Comparison of ENCODE assay signal across 18 cellular contexts in genomic region chr17:17343160-17343735, GRCh38. TPM values are rescaled to one million over a fixed set of nuclear protein-coding genes. Genes with fewer than 3 reads are reported as not detected.
DNase-seq lines count a peak whose midpoint lies in the region; ATAC-seq, FAIRE-seq and TF ChIP-seq lines count a peak whose summit lies in the region.
"Had no signal": no experiment of that assay in that cellular context is flagged by ENCODE, and none has a peak within 500 bp of the region (broad histone marks: within the 10 kb centered on the region; RNA-seq: fewer than 3 reads in every experiment).

No MANE protein-coding gene starts in this region.

- no peaks in the 10 kb centered on the region for H3K27me3 Mint-ChIP-seq in natural killer cell treated with Interleukin-12 subunit alpha and Interleukin-12 subunit beta and Interleukin-15 and Interleukin-18, amount 100 ng/mL, for 72 hours

- 77% methylated on average over 13 of the region's 13 CpGs for whole genome bisulfite sequencing in suprapubic skin
- WGBS in transverse colon (ENCODE audit: low coverage in 1 of 2), 2 donors: 84% methylated on average over 13 of the region's 13 CpGs; no CpG with 5 or more reads in 1 of the 2 donors
- 71 to 84% (median 84%) methylated on average over 13 of the region's 13 CpGs for WGBS in small intestine, 3 donors

- no peak for FAIRE-seq in small intestine (lab: Jason Lieb, UNC)

- no peaks in the 10 kb centered on the region for H3K36me3 ChIP-seq in suprapubic skin
- no peaks in the 10 kb centered on the region for H3K36me3 ChIP-seq in transverse colon
- no peaks in the 10 kb centered on the region for H3K36me3 ChIP-seq in small intestine (ENCODE audit: control insufficient read depth in 2 of 2, insufficient read depth in 2 of 2, low read length in 2 of 2)

- no peak overlapping the region for H3K4me3 Mint-ChIP-seq in natural killer cell treated with Interleukin-12 subunit alpha and Interleukin-12 subunit beta and Interleukin-15 and Interleukin-18, amount 100 ng/mL, for 72 hours

- DNase-seq in Right ventricle myocardium superior (peak; percentile 3), left cardiac atrium (no peak), ecto neural progenitor cell (ENCODE audit: low spot score) (peak; percentile 46), suprapubic skin (ENCODE audit: low spot score in 2 of 2) (peak; percentile 17 to 53), transverse colon (no peak), small intestine (no peak), NCI-H1105 treated with DMSO at 0.1 percent for 48 hours (lab: John Stamatoyannopoulos, UW) (no peak)
- peak; percentile 47 for DNase-seq in natural killer cell treated with Interleukin-12 subunit alpha and Interleukin-12 subunit beta and Interleukin-15 and Interleukin-18, amount 100 ng/mL, for 72 hours (ENCODE audit: low spot score)
- DNase-seq: DMS153, GM23248, NCI-H1048, NCI-H146, NCI-H2081 treated with DMSO at 0.1 percent for 48 hours, NCI-H510A treated with DMSO at 0.1 percent for 48 hours, NCI-H82, PC-3 had no signal

- in situ Hi-C loops in transverse colon (cut with MboI; ENCODE audit: low pct_ligation_motif_present in 1 of 4, low pct_unique_long_range_greater_than_20kb in 1 of 4, low sequenced_read_pairs in 3 of 4): no loop called here

- no peak for TF ChIP-seq POLR2A in suprapubic skin (IDR thresholded peaks at IDR 0.05)
- no peak for TF ChIP-seq POLR2A in transverse colon (IDR thresholded peaks at IDR 0.05)

- H3K36me3 Mint-ChIP-seq in natural killer cell treated with Interleukin-12 subunit alpha and Interleukin-12 subunit beta and Interleukin-15 and Interleukin-18, amount 100 ng/mL, for 72 hours: no peaks in the 10 kb centered on the region

- H3K27me3 ChIP-seq in suprapubic skin (no peaks in the 10 kb centered on the region), transverse colon (no peaks in the 10 kb centered on the region), small intestine (ENCODE audit: control insufficient read depth in 2 of 2, insufficient read depth in 2 of 2, low read length in 2 of 2) (no peaks in the 10 kb centered on the region)

- no peaks in the 10 kb centered on the region for H3K9me3 ChIP-seq in suprapubic skin
- H3K9me3 ChIP-seq in transverse colon: no peaks in the 10 kb centered on the region
- H3K9me3 ChIP-seq in small intestine (ENCODE audit: control insufficient read depth, low read depth): no peaks in the 10 kb centered on the region

- no peak overlapping the region for H3K27ac Mint-ChIP-seq in natural killer cell treated with Interleukin-12 subunit alpha and Interleukin-12 subunit beta and Interleukin-15 and Interleukin-18, amount 100 ng/mL, for 72 hours

- intact Hi-C loops in Right ventricle myocardium superior (cut with DNase I) (no loop called here), left cardiac atrium (cut with DNase I) (loop anchor here in 1 of 2 donors (10.0 kb wide), 1 partner anchor 62 kb away; no protein-coding TSS in a partner anchor), transverse colon (cut with DNase I; ENCODE audit: low total_unique reads) (no loop called here)

- no peak for TF ChIP-seq CTCF in suprapubic skin (IDR thresholded peaks at IDR 0.05)
- no peak for TF ChIP-seq CTCF in transverse colon (IDR thresholded peaks at IDR 0.05)

- ATAC-seq in Right ventricle myocardium superior (ENCODE audit: poor library complexity) (no peak), left cardiac atrium (no peak)
- ATAC-seq in natural killer cell treated with Interleukin-12 subunit alpha and Interleukin-12 subunit beta and Interleukin-15 and Interleukin-18, amount 100 ng/mL, for 72 hours: no peak
- ATAC-seq: PC-3 had no signal

- no peaks in the 10 kb centered on the region for H3K9me3 Mint-ChIP-seq in natural killer cell treated with Interleukin-12 subunit alpha and Interleukin-12 subunit beta and Interleukin-15 and Interleukin-18, amount 100 ng/mL, for 72 hours

- H3K4me3 ChIP-seq in suprapubic skin (no peak overlapping the region), transverse colon (no peak overlapping the region), small intestine (ENCODE audit: low read depth in 1 of 2, low read length in 2 of 2) (no peak overlapping the region)
- H3K4me3 ChIP-seq: GM23248 had no signal

- H3K27ac ChIP-seq in suprapubic skin (no peak overlapping the region), transverse colon (no peak overlapping the region), small intestine (ENCODE audit: low read depth in 1 of 2, low read length in 1 of 2) (no peak overlapping the region)
- H3K27ac ChIP-seq: C4-2B, GM23248, KMS-11 had no signal

- H3K4me1 ChIP-seq in suprapubic skin (no peaks in the 10 kb centered on the region), transverse colon (no peaks in the 10 kb centered on the region), small intestine (ENCODE audit: control insufficient read depth in 2 of 2, insufficient read depth in 1 of 2, low read depth in 1 of 2, low read length in 1 of 2) (no peaks in the 10 kb centered on the region)

- no peak for TF ChIP-seq EP300 in suprapubic skin (IDR thresholded peaks at IDR 0.05)
- TF ChIP-seq EP300 in transverse colon (IDR thresholded peaks at IDR 0.05; ENCODE audit: low read depth): no peak

- H3K4me1 Mint-ChIP-seq in natural killer cell treated with Interleukin-12 subunit alpha and Interleukin-12 subunit beta and Interleukin-15 and Interleukin-18, amount 100 ng/mL, for 72 hours (ENCODE audit: low read depth in 2 of 2): no peaks in the 10 kb centered on the region

RNA-seq across cellular contexts. Expression of gene NT5M, which starts 40.1 kb away (rescaled TPM):
- total RNA-seq in Right ventricle myocardium superior: 8.5 TPM
- 1 to 10 TPM; 5.4 to 8.2 TPM for total RNA-seq in left cardiac atrium
- 1 to 10 TPM; 2.0 to 4.5 TPM for total RNA-seq in natural killer cell treated with Interleukin-12 subunit alpha and Interleukin-12 subunit beta and Interleukin-15 and Interleukin-18, amount 100 ng/mL, for 72 hours
- 1 to 10 TPM; 1.2 to 4.6 (median 1.9) TPM for total RNA-seq in suprapubic skin
- total RNA-seq in transverse colon: 1 to 10 TPM in 2 of 4 donors, under 1 TPM in 1, not detected in 1; 0.68 to 4.2 (median 1.7) TPM
- polyA plus RNA-seq in small intestine: 1 to 10 TPM in 1 of 3 donors, under 1 TPM in 1, not detected in 1; 0.54 to 1.6 TPM

Comparison
In these comparisons a context has a peak if more than half of its experiments do, and no peak if none do; other contexts are left out.
1. DNase-seq: peak in Right ventricle myocardium superior (single experiment), ecto neural progenitor cell (single experiment), natural killer cell treated with Interleukin-12 subunit alpha and Interleukin-12 subunit beta and Interleukin-15 and Interleukin-18, amount 100 ng/mL, for 72 hours (single experiment) and suprapubic skin (2 of 2); none in left cardiac atrium (single experiment), transverse colon (single experiment), small intestine (single experiment) and NCI-H1105 treated with DMSO at 0.1 percent for 48 hours (single experiment).